In the genomic region with DNA sequence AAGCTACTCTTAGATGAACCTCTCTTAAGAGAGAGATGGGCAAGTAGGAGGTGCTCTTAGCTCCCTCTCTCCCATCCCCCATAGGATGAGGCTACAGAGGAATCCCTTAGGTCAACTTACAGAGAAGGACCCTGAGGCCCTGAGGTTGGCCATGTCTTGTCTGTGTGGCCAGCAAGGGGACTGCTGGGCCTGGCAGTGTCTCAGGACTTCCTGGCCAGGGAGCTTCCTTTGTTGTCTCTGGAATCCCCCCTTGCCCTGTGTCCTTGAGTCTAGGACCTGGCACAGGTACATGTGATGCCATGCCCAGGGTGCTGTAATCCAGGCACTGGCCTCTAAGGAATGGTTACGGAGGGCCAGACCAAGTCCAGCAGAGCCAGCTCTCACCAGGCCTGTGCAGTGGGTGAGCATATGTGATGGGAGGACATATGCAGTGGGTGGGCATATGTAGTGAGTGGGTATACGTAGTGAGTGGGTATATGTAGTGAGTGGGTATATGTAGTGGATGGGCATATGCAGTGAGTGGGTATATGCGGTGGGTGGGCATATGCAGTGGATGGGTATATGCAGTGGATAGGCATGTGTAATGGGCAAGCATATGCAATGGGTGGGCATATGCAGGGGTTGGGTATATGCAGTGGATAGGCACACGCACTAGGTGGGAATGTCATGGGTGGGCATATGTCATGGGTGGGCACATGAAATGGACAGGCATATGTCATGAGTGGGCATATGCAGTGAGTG, we compare ENCODE assay signal across 18 cellular contexts. TPM values are rescaled to one million over a fixed set of nuclear protein-coding genes. Genes with fewer than 3 reads are reported as not detected.
DNase-seq lines count a peak whose midpoint lies in the region; ATAC-seq and TF ChIP-seq lines count a peak whose summit lies in the region.
"Had no signal": no experiment of that assay in that cellular context is flagged by ENCODE, and none has a peak within 500 bp of the region (broad histone marks: within the 10 kb centered on the region; RNA-seq: fewer than 3 reads in every experiment).

No MANE protein-coding gene starts in this region.

- H3K9me2 ChIP-seq in GM23338 (ENCODE audit: insufficient read depth) (no peaks in the 10 kb centered on the region), PC-3 (replicated peaks; ENCODE audit: low read length) (no peaks in the 10 kb centered on the region)

- no peaks in the 10 kb centered on the region for H4K20me1 ChIP-seq in GM23338 (replicated peaks; ENCODE audit: insufficient read depth)
- H4K20me1 ChIP-seq in PC-3 (ENCODE audit: low read length): no peaks in the 10 kb centered on the region

- peaks cover 3% of the 10 kb centered on the region; the same call in 2 of the 3 replicates for H3K9me3 Mint-ChIP-seq in GM23338
- no peaks in the 10 kb centered on the region for H3K9me3 Mint-ChIP-seq in stimulated activated memory B cell treated with anti-CD40 and anti-IgM and Interleukin-4, amounts not matched to agents 10 μg/mL and 1 μg/mL and 100 μg/mL, for 72 hours
- H3K9me3 Mint-ChIP-seq in activated CD4-positive, alpha-beta memory T cell treated with anti-CD3 and anti-CD28 coated beads, Interleukin-2, amount 10 ng/mL, durations not matched to agents 7 days and 5 days: no peaks in the 10 kb centered on the region
- H3K9me3 Mint-ChIP-seq: natural killer cell had no signal

- H3K9ac ChIP-seq in PC-3 (ENCODE audit: low read length): no peak overlapping the region

- H2AFZ ChIP-seq in GM23338: peak overlapping the region; percentile 29; the same call in 1 of the 2 replicates
- no peak overlapping the region for H2AFZ ChIP-seq in PC-3 (ENCODE audit: low read length)

- no peaks in the 10 kb centered on the region for H3K36me3 ChIP-seq in GM23338 (ENCODE audit: insufficient read depth)
- no peaks in the 10 kb centered on the region for H3K36me3 ChIP-seq in PC-3 (ENCODE audit: low read depth, low read length)
- H3K36me3 ChIP-seq: suprapubic skin had no signal

- H3F3A ChIP-seq in GM23338 (replicated peaks; ENCODE audit: low read depth) (peaks cover 8% of the 10 kb centered on the region; the same call in 1 of the 2 replicates), PC-3 (ENCODE audit: low read length, unreplicated experiment) (no peaks in the 10 kb centered on the region)

- no peaks in the 10 kb centered on the region for H3K9me3 ChIP-seq in PC-3 (ENCODE audit: low read length)
- H3K9me3 ChIP-seq: suprapubic skin had no signal

- CTCF ChIA-PET in PC-3 (lab: Charles Lee): interaction anchor here (0.6 kb wide), 1 partner anchor 101 kb away, joined by 3 read pairs; no protein-coding TSS in a partner anchor
- CTCF ChIA-PET in activated CD4-positive, alpha-beta memory T cell treated with anti-CD3 and anti-CD28 coated beads, Interleukin-2, amount 10 ng/mL, durations not matched to agents 7 days and 5 days (lab: Charles Lee): interaction anchor here (3.6 kb wide), 1 partner anchor 8 kb away, joined by 17 read pairs; no protein-coding TSS in a partner anchor

- H3K79me2 ChIP-seq in GM23338 (replicated peaks; ENCODE audit: insufficient read depth) (no peaks in the 10 kb centered on the region), PC-3 (ENCODE audit: low read length) (no peaks in the 10 kb centered on the region)

- no TSS peak for BruUV-seq in PC-3 (replicated peaks; lab: Mats Ljungman, UMichigan)

- H3K4me3 ChIP-seq in GM23338 (no peak overlapping the region), PC-3 (ENCODE audit: low read length) (no peak overlapping the region)
- H3K4me3 ChIP-seq: lung had no signal

- H3K4me3 Mint-ChIP-seq in GM23338: no peak overlapping the region
- peak overlapping the region; percentile 45 for H3K4me3 Mint-ChIP-seq in stimulated activated memory B cell treated with anti-CD40 and anti-IgM and Interleukin-4, amounts not matched to agents 10 μg/mL and 1 μg/mL and 100 μg/mL, for 72 hours
- no peak overlapping the region for H3K4me3 Mint-ChIP-seq in activated CD4-positive, alpha-beta memory T cell treated with anti-CD3 and anti-CD28 coated beads, Interleukin-2, amount 10 ng/mL, durations not matched to agents 7 days and 5 days
- H3K4me3 Mint-ChIP-seq: activated CD8-positive, alpha-beta memory T cell treated with anti-CD3 and anti-CD28 coated beads, Interleukin-2, amount 10 ng/mL, durations not matched to agents 7 days and 5 days; natural killer cell had no signal

- ATAC-seq in GM23338 (peak; percentile 33), PC-3 (peak; percentile 48), GM21360 (IDR thresholded peaks at IDR 0.05; ENCODE audit: unreplicated experiment) (no peak)
- no peak for ATAC-seq in stimulated activated memory B cell treated with anti-CD40 and anti-IgM and Interleukin-4, amounts not matched to agents 10 μg/mL and 1 μg/mL and 100 μg/mL, for 72 hours
- ATAC-seq: activated CD4-positive, CD25-positive, alpha-beta regulatory T cell treated with anti-CD3 and anti-CD28 coated beads, Interleukin-2, amount 50 U/mL, for 24 hours; activated CD8-positive, alpha-beta memory T cell treated with anti-CD3 and anti-CD28 coated beads, Interleukin-2, amount 10 ng/mL, durations not matched to agents 7 days and 5 days; T-helper 17 cell had no signal

- intact Hi-C loops in PC-3 (cut with micrococcal nuclease): no loop called here

- H3K27ac ChIP-seq in GM23338 (ENCODE audit: low read depth): 0 out of 2 replicates have a peak overlapping the region, but pooled peaks have one; percentile 39
- H3K27ac ChIP-seq in PC-3 (ENCODE audit: low read length): no peak overlapping the region
- H3K27ac ChIP-seq: epithelial cell of prostate had no signal

- H3K4me2 ChIP-seq in GM23338 (peak overlapping the region; percentile 36; the same call in 1 of the 2 replicates), PC-3 (ENCODE audit: low read length) (no peak overlapping the region)

- DNase-seq in GM23338 (ENCODE audit: low spot score) (peak; percentile 56), PC-3 (no peak), iPS-NIHi7 (ENCODE audit: extremely low spot score) (peak; percentile 39)
- no peak for DNase-seq in activated CD8-positive, alpha-beta memory T cell treated with anti-CD3 and anti-CD28 coated beads, Interleukin-2, amount 50 U/mL, for 48 hours
- DNase-seq in activated CD4-positive, alpha-beta memory T cell treated with anti-CD3 and anti-CD28 coated beads, Interleukin-2, amount 10 ng/mL, durations not matched to agents 7 days and 5 days: no peak
- DNase-seq: activated CD8-positive, alpha-beta memory T cell treated with anti-CD3 and anti-CD28 coated beads, Interleukin-2, amount 10 ng/mL, durations not matched to agents 7 days and 5 days; AML-193; natural killer cell; NCI-H1417 treated with DMSO at 0.1 percent for 48 hours; NCI-H2227 treated with DMSO at 0.1 percent for 48 hours; NK-92 treated with Interleukin-12 subunit alpha and Interleukin-12 subunit beta, amount 100 ng/mL, for 24 hours; T-helper 17 cell had no signal

- H3K4me1 ChIP-seq in GM23338 (ENCODE audit: insufficient read depth) (peaks cover 17% of the 10 kb centered on the region; the same call in 1 of the 2 replicates), PC-3 (ENCODE audit: insufficient read depth, low read length) (peaks cover 5% of the 10 kb centered on the region; the same call in 1 of the 2 replicates)

- POLR2A ChIA-PET in PC-3 (lab: Charles Lee; ENCODE audit: unreplicated experiment): no interaction called here
- POLR2A ChIA-PET in activated CD4-positive, alpha-beta memory T cell treated with anti-CD3 and anti-CD28 coated beads, Interleukin-2, amount 10 ng/mL, durations not matched to agents 7 days and 5 days (lab: Charles Lee): no interaction called here

- TF ChIP-seq CTCF in GM23338 (conservative IDR thresholded peaks at IDR 0.05; ENCODE audit: low read depth in 2 of 2) (no peak), PC-3 (conservative IDR thresholded peaks at IDR 0.05; ENCODE audit: low read depth, low read length) (no peak)

- H3K27me3 Mint-ChIP-seq in GM23338 (ENCODE audit: insufficient read depth, low read depth, poor library complexity): peaks cover 7% of the 10 kb centered on the region
- no peaks in the 10 kb centered on the region for H3K27me3 Mint-ChIP-seq in stimulated activated memory B cell treated with anti-CD40 and anti-IgM and Interleukin-4, amounts not matched to agents 10 μg/mL and 1 μg/mL and 100 μg/mL, for 72 hours
- peaks cover 3% of the 10 kb centered on the region for H3K27me3 Mint-ChIP-seq in activated CD4-positive, alpha-beta memory T cell treated with anti-CD3 and anti-CD28 coated beads, Interleukin-2, amount 10 ng/mL, durations not matched to agents 7 days and 5 days
- H3K27me3 Mint-ChIP-seq: activated CD8-positive, alpha-beta memory T cell treated with anti-CD3 and anti-CD28 coated beads, Interleukin-2, amount 10 ng/mL, durations not matched to agents 7 days and 5 days; T-helper 17 cell had no signal

- H3K27me3 ChIP-seq in GM23338 (ENCODE audit: insufficient read depth): no peaks in the 10 kb centered on the region
- H3K27me3 ChIP-seq in PC-3 (ENCODE audit: low read length): no peaks in the 10 kb centered on the region
- H3K27me3 ChIP-seq: suprapubic skin had no signal

- H3K4me1 Mint-ChIP-seq in GM23338: peaks cover 31% of the 10 kb centered on the region
- peaks cover 56% of the 10 kb centered on the region for H3K4me1 Mint-ChIP-seq in stimulated activated memory B cell treated with anti-CD40 and anti-IgM and Interleukin-4, amounts not matched to agents 10 μg/mL and 1 μg/mL and 100 μg/mL, for 72 hours
- peaks cover 1% of the 10 kb centered on the region for H3K4me1 Mint-ChIP-seq in activated CD4-positive, alpha-beta memory T cell treated with anti-CD3 and anti-CD28 coated beads, Interleukin-2, amount 10 ng/mL, durations not matched to agents 7 days and 5 days

- H3K27ac Mint-ChIP-seq in GM23338: no peak overlapping the region
- H3K27ac Mint-ChIP-seq in stimulated activated memory B cell treated with anti-CD40 and anti-IgM and Interleukin-4, amounts not matched to agents 10 μg/mL and 1 μg/mL and 100 μg/mL, for 72 hours: peak overlapping the region; percentile 84
- no peak overlapping the region for H3K27ac Mint-ChIP-seq in activated CD4-positive, alpha-beta memory T cell treated with anti-CD3 and anti-CD28 coated beads, Interleukin-2, amount 10 ng/mL, durations not matched to agents 7 days and 5 days
- H3K27ac Mint-ChIP-seq: activated CD8-positive, alpha-beta memory T cell treated with anti-CD3 and anti-CD28 coated beads, Interleukin-2, amount 10 ng/mL, durations not matched to agents 7 days and 5 days; natural killer cell; T-helper 17 cell had no signal

- H3K36me3 Mint-ChIP-seq in GM23338 (ENCODE audit: low read depth): no peaks in the 10 kb centered on the region
- no peaks in the 10 kb centered on the region for H3K36me3 Mint-ChIP-seq in stimulated activated memory B cell treated with anti-CD40 and anti-IgM and Interleukin-4, amounts not matched to agents 10 μg/mL and 1 μg/mL and 100 μg/mL, for 72 hours
- no peaks in the 10 kb centered on the region for H3K36me3 Mint-ChIP-seq in activated CD4-positive, alpha-beta memory T cell treated with anti-CD3 and anti-CD28 coated beads, Interleukin-2, amount 10 ng/mL, durations not matched to agents 7 days and 5 days (ENCODE audit: low read depth)
- H3K36me3 Mint-ChIP-seq: activated CD8-positive, alpha-beta memory T cell treated with anti-CD3 and anti-CD28 coated beads, Interleukin-2, amount 10 ng/mL, durations not matched to agents 7 days and 5 days; natural killer cell had no signal

RNA-seq across cellular contexts. Expression of gene PECAM1, which starts 20.3 kb away (rescaled TPM):
- total RNA-seq in GM23338 (2014; rRNA removed; shearing (Covaris generic)): 0.04 TPM in 1 of 2 replicates, not detected in the other
- not detected in 2 replicates for polyA plus RNA-seq in GM23338 (2016; fragmentation: Nextera tagmentation; extraction: Ambion mirVana)
- 2.3 and 2.4 TPM in 2 replicates for total RNA-seq in PC-3 (2014; rRNA removed)
- total RNA-seq in activated CD4-positive, alpha-beta memory T cell treated with anti-CD3 and anti-CD28 coated beads, Interleukin-2, amount 10 ng/mL, durations not matched to agents 7 days and 5 days: 1 to 10 TPM; 1.1 to 1.7 TPM

RNA-seq across cellular contexts. Expression of gene MILR1, which starts 38.0 kb away (rescaled TPM):
- not detected in 2 replicates for total RNA-seq in GM23338 (2014; rRNA removed; shearing (Covaris generic))
- 0.39 TPM in 1 of 2 replicates, not detected in the other for polyA plus RNA-seq in GM23338 (2016; fragmentation: Nextera tagmentation; extraction: Ambion mirVana)
- 10.1 and 13.3 TPM in 2 replicates for total RNA-seq in PC-3 (2014; rRNA removed)
- under 1 TPM; 0.35 to 0.80 TPM for total RNA-seq in activated CD4-positive, alpha-beta memory T cell treated with anti-CD3 and anti-CD28 coated beads, Interleukin-2, amount 10 ng/mL, durations not matched to agents 7 days and 5 days

Comparison
In these comparisons a context has a peak if more than half of its experiments do, and no peak if none do; other contexts are left out.
1. ATAC-seq: peak in GM23338 (single experiment) and PC-3 (single experiment); none in stimulated activated memory B cell treated with anti-CD40 and anti-IgM and Interleukin-4, amounts not matched to agents 10 μg/mL and 1 μg/mL and 100 μg/mL, for 72 hours (single experiment) and GM21360 (single experiment).
2. DNase-seq: peak in GM23338 (single experiment) and iPS-NIHi7 (single experiment); none in PC-3 (single experiment), activated CD8-positive, alpha-beta memory T cell treated with anti-CD3 and anti-CD28 coated beads, Interleukin-2, amount 50 U/mL, for 48 hours (single experiment) and activated CD4-positive, alpha-beta memory T cell treated with anti-CD3 and anti-CD28 coated beads, Interleukin-2, amount 10 ng/mL, durations not matched to agents 7 days and 5 days (single experiment).